Comparison of ENCODE assay signal across 14 cellular contexts in genomic region chr21:35559128-35559831, GRCh38.
A peak's percentile ranks its signal among the peaks of the same experiment; 100 is the strongest.
DNase-seq lines count a peak whose midpoint lies in the region; ATAC-seq, FAIRE-seq and TF ChIP-seq lines count a peak whose summit lies in the region.
"Had no signal": no experiment of that assay in that cellular context is flagged by ENCODE, and none has a peak within 500 bp of the region (broad histone marks: within the 10 kb centered on the region; RNA-seq: fewer than 3 reads in every experiment).

No MANE protein-coding gene starts in this region.

- H3K4me1 ChIP-seq in adipocyte (ENCODE audit: control insufficient read depth, insufficient read depth, low read length), result peaks cover 33% of the 10 kb centered on the region

- no peak for ATAC-seq in GM19395 (IDR thresholded peaks at IDR 0.05; ENCODE audit: unreplicated experiment)

- FAIRE-seq in H54 (lab: Jason Lieb, UNC), result no peak

- H3K36me3 ChIP-seq in adipocyte (ENCODE audit: control insufficient read depth, insufficient read depth, low read length, severe bottlenecking), result no peaks in the 10 kb centered on the region
- H3K36me3 ChIP-seq in MG63, result no peaks in the 10 kb centered on the region
- H3K36me3 ChIP-seq: thoracic aorta had no signal

- no peak for TF ChIP-seq POLR2A in H54 (IDR thresholded peaks at IDR 0.05; ENCODE audit: low read depth, low read length)

- H3K4me3 ChIP-seq in adipocyte (ENCODE audit: low read length), result peak overlapping the region; percentile 40
- H3K4me3 ChIP-seq in fibroblast of the aortic adventitia (ENCODE audit: low read depth, low read length), result no peak overlapping the region
- H3K4me3 ChIP-seq in MG63, result no peak overlapping the region
- H3K4me3 ChIP-seq: thoracic aorta had no signal

- TF ChIP-seq CTCF in fibroblast of the aortic adventitia (IDR thresholded peaks at IDR 0.05; ENCODE audit: insufficient read depth, low read length), result no peak

- H3K9me3 ChIP-seq in adipocyte (ENCODE audit: control insufficient read depth, low read length), result no peaks in the 10 kb centered on the region
- no peaks in the 10 kb centered on the region for H3K9me3 ChIP-seq in MG63
- H3K9me3 ChIP-seq: thoracic aorta had no signal

- no peaks in the 10 kb centered on the region for H3K27me3 ChIP-seq in adipocyte (replicated peaks; ENCODE audit: control insufficient read depth, insufficient read depth, low read length)
- no peaks in the 10 kb centered on the region for H3K27me3 ChIP-seq in MG63

- H3K9ac ChIP-seq in adipocyte (ENCODE audit: low read length), result peak overlapping the region; percentile 9

- peak; percentile 80 for DNase-seq in H54 (ENCODE audit: insufficient read length, low spot score)
- peak; percentile 76 for DNase-seq in adipocyte (ENCODE audit: low read depth)
- peak; percentile 92 for DNase-seq in fibroblast of the aortic adventitia (ENCODE audit: low read depth)
- peak; percentile 82 for DNase-seq in smooth muscle cell of the brain vasculature (ENCODE audit: low read depth, low spot score)
- DNase-seq in NCI-H2196 treated with DMSO at 0.1 percent for 48 hours (lab: John Stamatoyannopoulos, UW; ENCODE audit: unreplicated experiment), result no peak
- DNase-seq in MG63, result no peak
- DNase-seq in NCI-H2029 treated with DMSO at 0.1 percent for 48 hours (lab: John Stamatoyannopoulos, UW), result no peak
- DNase-seq: activated gamma-delta T cell treated with Interleukin-2 at 50 U/mL for 16 hours; NCI-H187; NCI-H82; SHP77 treated with DMSO at 0.1 percent for 48 hours; stimulated activated CD4-positive, alpha-beta T cell treated with anti-CD3 and anti-CD28 coated beads, Interleukin-12 subunit alpha, Interleukin-12 subunit beta, amount 100 ng/mL, for 4 hours had no signal

Comparison
In these comparisons a context has a peak if more than half of its experiments do, and no peak if none do; other contexts are left out.
1. DNase-seq: peak in H54 (single experiment), adipocyte (single experiment), fibroblast of the aortic adventitia (single experiment) and smooth muscle cell of the brain vasculature (single experiment); none in NCI-H2196 treated with DMSO at 0.1 percent for 48 hours (single experiment), MG63 (single experiment) and NCI-H2029 treated with DMSO at 0.1 percent for 48 hours (single experiment).